In genomic region chr12:61524851-61525250, GRCh38 we compare ENCODE assay signal across 27 cellular contexts.
"Had no signal": no experiment of that assay in that cellular context is flagged by ENCODE, and none has a peak within 500 bp of the region (broad histone marks: within the 10 kb centered on the region; RNA-seq: fewer than 3 reads in every experiment).

No MANE protein-coding gene starts in this region.

- H3K27me3 ChIP-seq: ascending aorta, breast epithelium, cardiac muscle cell, colonic mucosa had no signal

- H3K4me3 ChIP-seq: ascending aorta, breast epithelium, cardiac muscle cell, colonic mucosa had no signal

- ATAC-seq: activated CD4-positive, CD25-positive, alpha-beta regulatory T cell treated with anti-CD3 and anti-CD28 coated beads, Interleukin-2, amount 50 U/mL, for 24 hours; activated CD8-positive, alpha-beta T cell treated with anti-CD3 and anti-CD28 coated beads for 36 hours; activated T-cell treated with anti-CD3 and anti-CD28 coated beads, Interleukin-2, amount 50 U/mL, for 4 hours; activated T-helper 17 cell treated with anti-CD3 and anti-CD28 coated beads, Interleukin-2, amount 50 U/mL, for 72 hours; esophagus mucosa had no signal

- H3K9me3 ChIP-seq: ascending aorta, breast epithelium, colonic mucosa had no signal

- DNase-seq: activated B cell treated with CpG ODN at 0.5 μM for 24 hours; activated CD4-positive, alpha-beta T cell treated with anti-CD3 and anti-CD28 coated beads for 48 hours; activated CD4-positive, alpha-beta T cell treated with anti-CD3 and anti-CD28 coated beads, Interleukin-2, amount 50 U/mL, for 1 hour; activated CD4-positive, alpha-beta T cell treated with anti-CD3 and anti-CD28 coated beads, Interleukin-2, amount 50 U/mL, for 48 hours; activated CD8-positive, alpha-beta memory T cell treated with anti-CD3 and anti-CD28 coated beads for 24 hours; activated CD8-positive, alpha-beta T cell treated with anti-CD3 and anti-CD28 coated beads for 36 hours; activated effector memory CD4-positive, alpha-beta T cell treated with Interleukin-2 at 50 U/mL for 16 hours; activated gamma-delta T cell treated with Interleukin-2 at 50 U/mL for 16 hours; activated naive CD4-positive, alpha-beta T cell treated with anti-CD3 and anti-CD28 coated beads, Interleukin-2, amount 50 U/mL, for 16 hours; activated naive CD4-positive, alpha-beta T cell treated with Interleukin-2 at 50 U/mL for 16 hours; activated T-cell treated with anti-CD3 and anti-CD28 coated beads, Interleukin-2, amount 50 U/mL, for 4 hours; amniotic stem cell; central memory CD4-positive, alpha-beta T cell; cerebellar nuclear complex; colonic mucosa; effector CD8-positive, alpha-beta T cell; foreskin fibroblast; head of caudate nucleus; hippocampal formation; T1000 had no signal

- H3K27ac ChIP-seq: ascending aorta, breast epithelium, cardiac muscle cell, colonic mucosa, WERI-Rb-1 had no signal

- H3K36me3 ChIP-seq: ascending aorta, breast epithelium, cardiac muscle cell, colonic mucosa, WERI-Rb-1 had no signal

- H3K4me1 ChIP-seq: ascending aorta, breast epithelium, colonic mucosa had no signal
